In genomic region chr16:3467182-3467581, GRCh38 we compare ENCODE assay signal across 24 cellular contexts. TPM values are rescaled to one million over a fixed set of nuclear protein-coding genes. Genes with fewer than 3 reads are reported as not detected.
DNase-seq lines count a peak whose midpoint lies in the region; ATAC-seq and TF ChIP-seq lines count a peak whose summit lies in the region.
"Had no signal": no experiment of that assay in that cellular context is flagged by ENCODE, and none has a peak within 500 bp of the region (broad histone marks: within the 10 kb centered on the region; RNA-seq: fewer than 3 reads in every experiment).

No MANE protein-coding gene starts in this region.

- CTCF ChIA-PET in activated CD4-positive, alpha-beta memory T cell treated with anti-CD3 and anti-CD28 coated beads for 36 hours (lab: Charles Lee), result no interaction called here
- CTCF ChIA-PET in activated CD4-positive, alpha-beta memory T cell treated with anti-CD3 and anti-CD28 coated beads, Interleukin-2, amount 10 ng/mL, durations not matched to agents 7 days and 5 days (lab: Charles Lee), result no interaction called here

- intact Hi-C loops in activated CD4-positive, alpha-beta memory T cell treated with anti-CD3 and anti-CD28 coated beads for 36 hours (cut with micrococcal nuclease), result no loop called here

- H4K20me1 ChIP-seq in DND-41 (ENCODE audit: insufficient read depth, low read length) (peaks cover 79% of the 10 kb centered on the region), neural progenitor cell (ENCODE audit: low read depth) (peaks cover 16% of the 10 kb centered on the region)

- no peaks in the 10 kb centered on the region for H3K27me3 Mint-ChIP-seq in activated CD4-positive, alpha-beta memory T cell treated with anti-CD3 and anti-CD28 coated beads for 36 hours
- H3K27me3 Mint-ChIP-seq in activated CD4-positive, alpha-beta memory T cell treated with anti-CD3 and anti-CD28 coated beads, Interleukin-2, amount 10 ng/mL, durations not matched to agents 7 days and 5 days, result no peaks in the 10 kb centered on the region
- peaks cover 4% of the 10 kb centered on the region for H3K27me3 Mint-ChIP-seq in neural progenitor cell (ENCODE audit: insufficient read depth, low read depth)

- no peaks in the 10 kb centered on the region for H3K9me3 Mint-ChIP-seq in activated CD4-positive, alpha-beta memory T cell treated with anti-CD3 and anti-CD28 coated beads for 36 hours
- no peaks in the 10 kb centered on the region for H3K9me3 Mint-ChIP-seq in activated CD4-positive, alpha-beta memory T cell treated with anti-CD3 and anti-CD28 coated beads, Interleukin-2, amount 10 ng/mL, durations not matched to agents 7 days and 5 days
- peaks cover 2% of the 10 kb centered on the region for H3K9me3 Mint-ChIP-seq in neural progenitor cell
- H3K9me3 Mint-ChIP-seq: HFFc6 had no signal

- no peak for ATAC-seq in DND-41 (ENCODE audit: insufficient read depth, low read depth)
- no peak for ATAC-seq in HG03095 (IDR thresholded peaks at IDR 0.05; ENCODE audit: unreplicated experiment)
- ATAC-seq: PC-3 had no signal

- no peaks in the 10 kb centered on the region for H3K9me3 ChIP-seq in DND-41 (ENCODE audit: insufficient read depth, low read length, severe bottlenecking)
- H3K9me3 ChIP-seq in cardiac muscle cell (ENCODE audit: low read depth), result no peaks in the 10 kb centered on the region
- no peaks in the 10 kb centered on the region for H3K9me3 ChIP-seq in neural progenitor cell (ENCODE audit: low read depth)
- H3K9me3 ChIP-seq: BE2C, mucosa of descending colon, transverse colon had no signal

- peaks cover 5% of the 10 kb centered on the region for H3F3A ChIP-seq in neural progenitor cell (ENCODE audit: low read depth)

- POLR2A ChIA-PET in activated CD4-positive, alpha-beta memory T cell treated with anti-CD3 and anti-CD28 coated beads for 36 hours (lab: Charles Lee), result no interaction called here
- POLR2A ChIA-PET in activated CD4-positive, alpha-beta memory T cell treated with anti-CD3 and anti-CD28 coated beads, Interleukin-2, amount 10 ng/mL, durations not matched to agents 7 days and 5 days (lab: Charles Lee), result no interaction called here

- H3K4me3 ChIP-seq in DND-41 (ENCODE audit: low read depth in 1 of 2, low read length in 2 of 2), result no peak overlapping the region
- H3K4me3 ChIP-seq in cardiac muscle cell, result no peak overlapping the region
- H3K4me3 ChIP-seq in neural progenitor cell, result no peak overlapping the region
- H3K4me3 ChIP-seq: K562, mucosa of descending colon, transverse colon had no signal

- TF ChIP-seq CTCF in DND-41 (IDR thresholded peaks at IDR 0.05; ENCODE audit: borderline replicate concordance, extremely low read depth, low read length, poor library complexity, severe bottlenecking) (no peak), cardiac muscle cell (IDR thresholded peaks at IDR 0.05; ENCODE audit: low read depth, low read length) (no peak), neural progenitor cell (IDR thresholded peaks at IDR 0.05) (no peak)

- H3K36me3 Mint-ChIP-seq in activated CD4-positive, alpha-beta memory T cell treated with anti-CD3 and anti-CD28 coated beads for 36 hours, result peaks cover 14% of the 10 kb centered on the region
- peaks cover 45% of the 10 kb centered on the region for H3K36me3 Mint-ChIP-seq in activated CD4-positive, alpha-beta memory T cell treated with anti-CD3 and anti-CD28 coated beads, Interleukin-2, amount 10 ng/mL, durations not matched to agents 7 days and 5 days (ENCODE audit: low read depth)
- H3K36me3 Mint-ChIP-seq in neural progenitor cell, result peaks cover 21% of the 10 kb centered on the region

- H3K27me3 ChIP-seq in DND-41 (ENCODE audit: insufficient read depth, low read length, poor library complexity) (no peaks in the 10 kb centered on the region), cardiac muscle cell (no peaks in the 10 kb centered on the region), neural progenitor cell (no peaks in the 10 kb centered on the region)
- H3K27me3 ChIP-seq: BE2C, transverse colon had no signal

- no peak for DNase-seq in activated CD4-positive, alpha-beta memory T cell treated with anti-CD3 and anti-CD28 coated beads for 36 hours
- DNase-seq in activated CD4-positive, alpha-beta memory T cell treated with anti-CD3 and anti-CD28 coated beads, Interleukin-2, amount 10 ng/mL, durations not matched to agents 7 days and 5 days, result no peak
- DNase-seq in DND-41 (no peak), cardiac muscle cell (ENCODE audit: low read depth in 1 of 2, low spot score in 1 of 2) (no peak), neural progenitor cell (ENCODE audit: low spot score) (no peak), NAMALWA (ENCODE audit: low spot score) (no peak), C1 segment of cervical spinal cord (lab: John Stamatoyannopoulos, UW) (no peak)
- DNase-seq: amygdala; BE2C; cerebellar nuclear complex; effector memory CD4-positive, alpha-beta T cell; mucosa of descending colon; NCI-H1930; nucleus accumbens; PC-3; stimulated activated CD4-positive, alpha-beta T cell treated with anti-CD3 and anti-CD28 coated beads, Interleukin-15, amount 100 ng/mL, for 24 hours; T-helper 9 cell; transverse colon had no signal

- H3K4me2 ChIP-seq in DND-41 (ENCODE audit: insufficient read depth, low read length), result 0 out of 2 replicates have a peak overlapping the region, but pooled peaks have one; percentile 16
- H3K4me2 ChIP-seq in neural progenitor cell, result no peak overlapping the region

- H3K36me3 ChIP-seq in DND-41 (ENCODE audit: insufficient read depth, low read length) (peaks cover 22% of the 10 kb centered on the region), cardiac muscle cell (no peaks in the 10 kb centered on the region), neural progenitor cell (no peaks in the 10 kb centered on the region)
- H3K36me3 ChIP-seq: transverse colon had no signal

- peak overlapping the region; percentile 10 for H3K27ac Mint-ChIP-seq in activated CD4-positive, alpha-beta memory T cell treated with anti-CD3 and anti-CD28 coated beads for 36 hours
- H3K27ac Mint-ChIP-seq in activated CD4-positive, alpha-beta memory T cell treated with anti-CD3 and anti-CD28 coated beads, Interleukin-2, amount 10 ng/mL, durations not matched to agents 7 days and 5 days, result no peak overlapping the region
- H3K27ac Mint-ChIP-seq in neural progenitor cell, result peak overlapping the region; percentile 42
- H3K27ac Mint-ChIP-seq: HFFc6 had no signal

- H2AFZ ChIP-seq in DND-41 (ENCODE audit: low read depth, low read length) (no peak overlapping the region), neural progenitor cell (replicated peaks) (no peak overlapping the region)

- H3K4me1 ChIP-seq in DND-41 (ENCODE audit: insufficient read depth, low read length) (peaks cover 33% of the 10 kb centered on the region), cardiac muscle cell (ENCODE audit: low read depth) (peaks cover 12% of the 10 kb centered on the region), neural progenitor cell (peaks cover 12% of the 10 kb centered on the region)
- H3K4me1 ChIP-seq: BE2C had no signal

- H3K9ac ChIP-seq in DND-41 (ENCODE audit: low read depth, low read length), result no peak overlapping the region
- H3K9ac ChIP-seq in neural progenitor cell, result no peak overlapping the region

- no peak overlapping the region; the same call in 1 of the 2 replicates for H3K27ac ChIP-seq in DND-41 (ENCODE audit: low read length)
- peak overlapping the region; percentile 28 for H3K27ac ChIP-seq in cardiac muscle cell
- no peak overlapping the region for H3K27ac ChIP-seq in neural progenitor cell
- H3K27ac ChIP-seq: transverse colon had no signal

- H3K4me3 Mint-ChIP-seq in activated CD4-positive, alpha-beta memory T cell treated with anti-CD3 and anti-CD28 coated beads for 36 hours, result no peak overlapping the region
- H3K4me3 Mint-ChIP-seq in activated CD4-positive, alpha-beta memory T cell treated with anti-CD3 and anti-CD28 coated beads, Interleukin-2, amount 10 ng/mL, durations not matched to agents 7 days and 5 days, result no peak overlapping the region
- H3K4me3 Mint-ChIP-seq in neural progenitor cell, result no peak overlapping the region
- H3K4me3 Mint-ChIP-seq: HFFc6 had no signal

- peaks cover 54% of the 10 kb centered on the region for H3K4me1 Mint-ChIP-seq in activated CD4-positive, alpha-beta memory T cell treated with anti-CD3 and anti-CD28 coated beads for 36 hours (ENCODE audit: low read depth)
- H3K4me1 Mint-ChIP-seq in activated CD4-positive, alpha-beta memory T cell treated with anti-CD3 and anti-CD28 coated beads, Interleukin-2, amount 10 ng/mL, durations not matched to agents 7 days and 5 days, result peaks cover 30% of the 10 kb centered on the region
- peaks cover 25% of the 10 kb centered on the region for H3K4me1 Mint-ChIP-seq in neural progenitor cell

- H3K79me2 ChIP-seq in DND-41 (ENCODE audit: insufficient read depth, low read length), result peaks cover 100% of the 10 kb centered on the region
- peaks cover 100% of the 10 kb centered on the region for H3K79me2 ChIP-seq in neural progenitor cell (ENCODE audit: low read depth)

RNA-seq across cellular contexts. Expression of gene NAA60, which starts 23.7 kb away (rescaled TPM):
- 10 to 100 TPM; 26.9 to 34.1 TPM for total RNA-seq in activated CD4-positive, alpha-beta memory T cell treated with anti-CD3 and anti-CD28 coated beads for 36 hours
- total RNA-seq in activated CD4-positive, alpha-beta memory T cell treated with anti-CD3 and anti-CD28 coated beads, Interleukin-2, amount 10 ng/mL, durations not matched to agents 7 days and 5 days, result 10 to 100 TPM; 46.1 to 46.4 TPM
- total RNA-seq in cardiac muscle cell (43.9 and 50.7 TPM in 2 replicates), neural progenitor cell (ENCODE audit: low replicate concordance) (14.8 and 21.3 TPM in 2 replicates)
- 77.0 and 83.0 TPM in 2 replicates for polyA plus RNA-seq in cardiac muscle cell

RNA-seq across cellular contexts. Expression of gene ZNF597, which starts 23.9 kb away (rescaled TPM):
- 1 to 10 TPM; 1.6 to 2.1 TPM for total RNA-seq in activated CD4-positive, alpha-beta memory T cell treated with anti-CD3 and anti-CD28 coated beads for 36 hours
- 1 to 10 TPM; 2.1 to 2.2 TPM for total RNA-seq in activated CD4-positive, alpha-beta memory T cell treated with anti-CD3 and anti-CD28 coated beads, Interleukin-2, amount 10 ng/mL, durations not matched to agents 7 days and 5 days
- total RNA-seq in cardiac muscle cell (1.2 and 2.1 TPM in 2 replicates), neural progenitor cell (ENCODE audit: low replicate concordance) (1.4 and 2.2 TPM in 2 replicates)
- polyA plus RNA-seq in cardiac muscle cell, result 0.56 and 2.5 TPM in 2 replicates
- total RNA-seq: PC-3 had no signal

RNA-seq across cellular contexts. Expression of gene C16orf90, which starts 28.1 kb away (rescaled TPM):
- not detected for total RNA-seq in activated CD4-positive, alpha-beta memory T cell treated with anti-CD3 and anti-CD28 coated beads for 36 hours
- not detected for total RNA-seq in activated CD4-positive, alpha-beta memory T cell treated with anti-CD3 and anti-CD28 coated beads, Interleukin-2, amount 10 ng/mL, durations not matched to agents 7 days and 5 days
- total RNA-seq in cardiac muscle cell (not detected in 2 replicates), neural progenitor cell (ENCODE audit: low replicate concordance) (not detected in 2 replicates)
- not detected in 2 replicates for polyA plus RNA-seq in cardiac muscle cell
- total RNA-seq: glomerular endothelial cell, HFFc6, K562, liver, mucosa of descending colon, PC-3, SK-MEL-5, transverse colon had no signal
- polyA plus RNA-seq: K562, liver had no signal

RNA-seq across cellular contexts. Expression of gene CLUAP1, which starts 33.6 kb away (rescaled TPM):
- total RNA-seq in activated CD4-positive, alpha-beta memory T cell treated with anti-CD3 and anti-CD28 coated beads for 36 hours, result 10 to 100 TPM; 17.6 to 21.0 TPM
- 10 to 100 TPM; 21.9 to 24.1 TPM for total RNA-seq in activated CD4-positive, alpha-beta memory T cell treated with anti-CD3 and anti-CD28 coated beads, Interleukin-2, amount 10 ng/mL, durations not matched to agents 7 days and 5 days
- total RNA-seq in cardiac muscle cell, result 23.3 and 29.0 TPM in 2 replicates
- 50.5 and 52.0 TPM in 2 replicates for polyA plus RNA-seq in cardiac muscle cell
- 26.7 and 40.8 TPM in 2 replicates for total RNA-seq in neural progenitor cell (ENCODE audit: low replicate concordance)
